10 cellular contexts compared by ENCODE assay signal in the genomic region with DNA sequence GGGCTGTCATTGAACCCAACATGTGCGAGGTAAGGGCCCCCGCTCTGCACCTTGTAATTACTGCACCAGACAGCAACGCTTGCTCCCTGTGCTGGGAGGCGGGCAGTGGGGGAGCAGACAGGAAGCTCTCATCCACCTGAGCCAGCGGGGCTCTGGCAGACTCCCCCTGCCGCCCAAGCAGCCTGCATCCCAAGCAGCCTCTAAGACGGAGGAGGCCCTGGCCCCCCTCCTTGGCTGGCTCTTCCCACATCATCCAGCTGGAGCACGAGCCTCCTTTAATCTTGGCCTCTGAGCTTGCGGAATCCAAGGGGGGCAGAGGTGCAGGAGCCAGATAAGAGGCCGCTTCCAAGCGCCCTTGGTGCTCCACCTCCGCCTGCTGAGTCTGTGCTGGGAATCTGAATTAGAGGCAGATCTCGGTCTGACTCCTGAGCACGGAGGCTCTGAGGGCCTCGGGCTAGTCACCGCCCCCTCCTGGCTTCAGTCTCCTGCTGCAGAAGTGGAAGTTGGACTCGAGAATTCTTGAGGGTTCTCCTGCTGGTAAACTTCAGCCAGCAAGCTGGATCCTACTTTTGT. TPM values are rescaled to one million over a fixed set of nuclear protein-coding genes. Genes with fewer than 3 reads are reported as not detected.
DNase-seq lines count a peak whose midpoint lies in the region; ATAC-seq, FAIRE-seq and TF ChIP-seq lines count a peak whose summit lies in the region.
"Had no signal": no experiment of that assay in that cellular context is flagged by ENCODE, and none has a peak within 500 bp of the region (broad histone marks: within the 10 kb centered on the region; RNA-seq: fewer than 3 reads in every experiment).

No MANE protein-coding gene starts in this region.

- H3K4me3 ChIP-seq in GM23338 (peak overlapping the region; percentile 46), fibroblast of the aortic adventitia (ENCODE audit: low read depth, low read length) (no peak overlapping the region), osteoblast (ENCODE audit: insufficient read depth, low read length) (no peak overlapping the region), ascending aorta (no peak overlapping the region)

- H3K27me3 ChIP-seq in GM23338 (ENCODE audit: insufficient read depth) (peaks cover 5% of the 10 kb centered on the region; the same call in 1 of the 2 replicates), osteoblast (ENCODE audit: insufficient read depth, low read length) (peaks cover 10% of the 10 kb centered on the region), ascending aorta (no peaks in the 10 kb centered on the region)

- no peak for TF ChIP-seq POLR2A in GM12891 (IDR thresholded peaks at IDR 0.05; ENCODE audit: low read depth, low read length)

- peak overlapping the region; percentile 56 for H3K4me3 Mint-ChIP-seq in GM23338

- H3K9me3 ChIP-seq in osteoblast (ENCODE audit: low read depth, low read length) (no peaks in the 10 kb centered on the region), ascending aorta (no peaks in the 10 kb centered on the region)

- H3K9me2 ChIP-seq in GM23338 (ENCODE audit: insufficient read depth) = no peaks in the 10 kb centered on the region

- intact Hi-C loops in ascending aorta (cut with DNase I) = loop anchor here (2.0 kb wide), 1 partner anchor 218 kb away; no protein-coding TSS in a partner anchor

- TF ChIP-seq CTCF in GM23338 (conservative IDR thresholded peaks at IDR 0.05; ENCODE audit: low read depth in 2 of 2) = peak in 1 of 2 experiments; percentile 53; a peak in 3 of 4 replicates
- TF ChIP-seq CTCF in fibroblast of the aortic adventitia (IDR thresholded peaks at IDR 0.05; ENCODE audit: insufficient read depth, low read length) = peak; percentile 45
- no peak for TF ChIP-seq CTCF in osteoblast (IDR thresholded peaks at IDR 0.05; ENCODE audit: extremely low read depth, low read depth, low read length)
- TF ChIP-seq CTCF in ascending aorta (IDR thresholded peaks at IDR 0.05) = no peak

- peaks cover 17% of the 10 kb centered on the region for H3K4me1 ChIP-seq in GM23338 (ENCODE audit: insufficient read depth)
- peaks cover 14% of the 10 kb centered on the region for H3K4me1 ChIP-seq in osteoblast (ENCODE audit: insufficient read depth, low read length)
- no peaks in the 10 kb centered on the region for H3K4me1 ChIP-seq in ascending aorta

- H3K27me3 Mint-ChIP-seq in GM23338 (ENCODE audit: insufficient read depth, low read depth, poor library complexity) = peaks cover 30% of the 10 kb centered on the region

- peak; percentile 79 for DNase-seq in GM23338 (ENCODE audit: low spot score)
- DNase-seq in NCI-H526 (lab: John Stamatoyannopoulos, UW) = peak; percentile 37 to 73
- DNase-seq in fibroblast of the aortic adventitia (ENCODE audit: low read depth) = peak; percentile 52
- DNase-seq in osteoblast (ENCODE audit: insufficient read length, low spot score, missing footprints) = peak; percentile 46
- DNase-seq in ascending aorta (ENCODE audit: low spot score in 2 of 2) = no peak
- DNase-seq in stimulated activated CD4-positive, alpha-beta T cell treated with anti-CD3 and anti-CD28 coated beads, Interleukin-4, amount 100 ng/mL, for 1 hour = no peak
- no peak for DNase-seq in GM12891 (ENCODE audit: insufficient read length, low spot score)

- no peaks in the 10 kb centered on the region for H3K9me3 Mint-ChIP-seq in GM23338

- ATAC-seq in GM23338 (peak; percentile 65), GM21381 (IDR thresholded peaks at IDR 0.05; ENCODE audit: unreplicated experiment) (no peak)

- H2AFZ ChIP-seq in GM23338 = no peak overlapping the region
- no peak overlapping the region for H2AFZ ChIP-seq in osteoblast (ENCODE audit: low read length)

- H3K4me2 ChIP-seq in GM23338 (peak overlapping the region; percentile 82), osteoblast (ENCODE audit: insufficient read depth, low read length) (no peak overlapping the region)

- no peak overlapping the region for H3K27ac Mint-ChIP-seq in GM23338

- no peaks in the 10 kb centered on the region for H3F3A ChIP-seq in GM23338 (replicated peaks; ENCODE audit: low read depth)

- peaks cover 47% of the 10 kb centered on the region for H3K4me1 Mint-ChIP-seq in GM23338

- no peaks in the 10 kb centered on the region; the same call in 1 of the 2 replicates for H4K20me1 ChIP-seq in GM23338 (replicated peaks; ENCODE audit: insufficient read depth)
- H4K20me1 ChIP-seq in osteoblast (ENCODE audit: insufficient read depth, low read length) = no peaks in the 10 kb centered on the region

- peaks cover 17% of the 10 kb centered on the region for H3K36me3 Mint-ChIP-seq in GM23338 (ENCODE audit: low read depth)

- FAIRE-seq in GM12891 (lab: Jason Lieb, UNC) = no peak

- H3K27ac ChIP-seq in GM23338 (ENCODE audit: low read depth) = no peak overlapping the region
- H3K27ac ChIP-seq in osteoblast (ENCODE audit: low read depth, low read length) = no peak overlapping the region
- H3K27ac ChIP-seq in ascending aorta = no peak overlapping the region

- H3K36me3 ChIP-seq in GM23338 (ENCODE audit: insufficient read depth) = no peaks in the 10 kb centered on the region
- peaks cover 21% of the 10 kb centered on the region for H3K36me3 ChIP-seq in osteoblast (ENCODE audit: insufficient read depth, low read length)
- peaks cover 11 to 26% of the 10 kb centered on the region in 2 donors for H3K36me3 ChIP-seq in ascending aorta

- H3K79me2 ChIP-seq in GM23338 (replicated peaks; ENCODE audit: insufficient read depth) (no peaks in the 10 kb centered on the region), osteoblast (ENCODE audit: insufficient read depth, low read length) (no peaks in the 10 kb centered on the region)

TF ChIP-seq in GM23338, 12 proteins besides CTCF, POLR2A, EP300 and RAD21 (continues in another document):
- TF ChIP-seq JUNB (IDR thresholded peaks at IDR 0.05; ENCODE audit: unreplicated experiment) = no peak

TF ChIP-seq in GM12891, 5 proteins besides CTCF, POLR2A, EP300 and RAD21:
- TF ChIP-seq SPI1 (IDR thresholded peaks at IDR 0.05; ENCODE audit: low read depth, low read length) (no peak), POU2F2 (IDR thresholded peaks at IDR 0.05; ENCODE audit: low read depth, low read length) (no peak), POLR2AphosphoS5 (IDR thresholded peaks at IDR 0.05; ENCODE audit: low read depth, low read length) (no peak), PAX5 (IDR thresholded peaks at IDR 0.05; ENCODE audit: insufficient read depth, low read length, severe bottlenecking) (no peak), TAF1 (IDR thresholded peaks at IDR 0.05; ENCODE audit: low read depth, low read length) (no peak)

RNA-seq across cellular contexts. Expression of a gene that starts 40.0 kb away (rescaled TPM):
- 0.10 and 0.31 TPM in 2 replicates for total RNA-seq in GM23338 (2014; rRNA removed; shearing (Covaris generic))
- 0.08 and 0.16 TPM in 2 replicates for polyA plus RNA-seq in GM23338 (2016; fragmentation: Nextera tagmentation; extraction: Ambion mirVana)
- total RNA-seq in fibroblast of the aortic adventitia (ENCODE audit: low replicate concordance) (not detected in 2 replicates), osteoblast (not detected in 2 replicates), ascending aorta (not detected)
- polyA plus RNA-seq in GM12891 (2012; ENCODE audit: low read depth, missing spikeins) = 0.12 TPM
- total RNA-seq: activated CD8-positive, alpha-beta memory T cell treated with anti-CD3 and anti-CD28 coated beads for 36 hours; osteocyte had no signal

RNA-seq across cellular contexts. Expression of a gene that starts 58.1 kb away (rescaled TPM):
- 34.8 and 44.1 TPM in 2 replicates for total RNA-seq in GM23338 (2014; rRNA removed; shearing (Covaris generic))
- polyA plus RNA-seq in GM23338 (2016; fragmentation: Nextera tagmentation; extraction: Ambion mirVana) = 13.8 and 15.1 TPM in 2 replicates
- 36.6 and 48.2 TPM in 2 replicates for total RNA-seq in fibroblast of the aortic adventitia (ENCODE audit: low replicate concordance)
- 39.8 and 46.7 TPM in 2 replicates for total RNA-seq in osteoblast
- total RNA-seq in ascending aorta = 77.5 TPM
- 22.1 TPM for polyA plus RNA-seq in GM12891 (2012; ENCODE audit: low read depth, missing spikeins)

Comparison
In these comparisons a context has a peak if more than half of its experiments do, and no peak if none do; other contexts are left out.
1. DNase-seq: peak in GM23338 (single experiment), NCI-H526 (2 of 2), fibroblast of the aortic adventitia (single experiment) and osteoblast (single experiment); none in ascending aorta (0 of 2), stimulated activated CD4-positive, alpha-beta T cell treated with anti-CD3 and anti-CD28 coated beads, Interleukin-4, amount 100 ng/mL, for 1 hour (single experiment) and GM12891 (single experiment).